27 cellular contexts compared by ENCODE assay signal in the genomic region with DNA sequence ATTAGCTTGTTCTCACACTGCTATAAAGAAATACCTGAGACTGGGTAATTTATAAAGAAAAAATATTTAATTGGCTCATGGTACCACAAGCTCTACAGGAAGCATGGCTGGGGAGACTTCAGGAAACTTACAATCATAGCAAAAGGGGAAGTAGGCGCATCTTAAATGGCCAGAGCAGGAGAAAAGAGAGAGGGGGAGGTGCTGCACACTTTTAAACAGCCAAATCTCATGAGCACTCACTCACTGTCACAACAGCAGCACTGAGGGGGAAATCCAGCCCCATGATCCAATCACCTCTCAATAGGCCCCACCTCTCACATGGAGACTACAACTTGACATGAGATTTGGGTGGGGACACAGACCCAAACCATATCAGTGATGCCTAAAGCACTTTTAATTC.
DNase-seq lines count a peak whose midpoint lies in the region; ATAC-seq and TF ChIP-seq lines count a peak whose summit lies in the region.
"Had no signal": no experiment of that assay in that cellular context is flagged by ENCODE, and none has a peak within 500 bp of the region (broad histone marks: within the 10 kb centered on the region; RNA-seq: fewer than 3 reads in every experiment).

No MANE protein-coding gene starts in this region.

- H3K27me3 ChIP-seq in OCI-LY3 (ENCODE audit: low read depth, low read length), result no peaks in the 10 kb centered on the region
- H3K27me3 ChIP-seq: breast epithelium, gastrocnemius medialis had no signal

- H4K20me1 ChIP-seq in OCI-LY3 (ENCODE audit: insufficient read depth, low read length), result no peaks in the 10 kb centered on the region

- H3K4me3 ChIP-seq in OCI-LY3 (ENCODE audit: low read length), result no peak overlapping the region
- H3K4me3 ChIP-seq: breast epithelium, gastrocnemius medialis, GM23248, lower lobe of right lung, mucosa of descending colon had no signal

- H3K9ac ChIP-seq in OCI-LY3 (ENCODE audit: low read length), result no peak overlapping the region
- H3K9ac ChIP-seq: GM23248, KMS-11 had no signal

- no peaks in the 10 kb centered on the region for H3K79me2 ChIP-seq in OCI-LY3 (ENCODE audit: low read length)

- H3K27me3 Mint-ChIP-seq in naive B cell, result no peaks in the 10 kb centered on the region

- H2AFZ ChIP-seq in OCI-LY3 (ENCODE audit: low read depth, low read length), result no peak overlapping the region
- H2AFZ ChIP-seq: GM23248 had no signal

- DNase-seq in KBM-7, result peak; percentile 81
- DNase-seq in naive B cell, result no peak
- no peak for DNase-seq in HT-29 (ENCODE audit: low spot score)
- no peak for DNase-seq in DMS53 treated with DMSO at 0.1 percent for 48 hours (lab: John Stamatoyannopoulos, UW; ENCODE audit: unreplicated experiment)
- DNase-seq: activated CD4-positive, alpha-beta T cell treated with anti-CD3 and anti-CD28 coated beads, Interleukin-2, amount 10 ng/mL, durations not matched to agents 24 days and 14 days; activated CD8-positive, alpha-beta memory T cell treated with anti-CD3 and anti-CD28 coated beads for 24 hours; activated naive CD8-positive, alpha-beta T cell treated with anti-CD3 and anti-CD28 coated beads for 36 hours; activated T-cell treated with anti-CD3 and anti-CD28 coated beads for 4 hours; anterior cingulate cortex; CD8-positive, alpha-beta memory T cell; DMS 273 treated with DMSO at 0.1 percent for 48 hours; gastrocnemius medialis; GM23248; lower lobe of right lung; mucosa of descending colon; NCI-H1048; NCI-H1694; stimulated activated CD4-positive, alpha-beta T cell treated with anti-CD3 and anti-CD28 coated beads, Interleukin-4, amount 100 ng/mL, for 24 hours; trophoblast cell had no signal

- H3K27ac Mint-ChIP-seq in naive B cell, result no peak overlapping the region
- H3K27ac Mint-ChIP-seq: activated CD4-positive, alpha-beta T cell treated with anti-CD3 and anti-CD28 coated beads, Interleukin-2, amount 10 ng/mL, durations not matched to agents 24 days and 14 days; activated naive CD8-positive, alpha-beta T cell treated with anti-CD3 and anti-CD28 coated beads for 36 hours; CD8-positive, alpha-beta memory T cell; nephron; T-helper 2 cell treated with Interferon-gamma antibody and Interleukin-4, amounts not matched to agents 5 μg/mL and 100 μg/mL, for 36 hours had no signal

- H3K4me1 Mint-ChIP-seq in naive B cell, result peaks cover 0 to 19% (median 8%) of the 10 kb centered on the region in 3 donors
- H3K4me1 Mint-ChIP-seq: activated CD4-positive, alpha-beta T cell treated with anti-CD3 and anti-CD28 coated beads, Interleukin-2, amount 10 ng/mL, durations not matched to agents 24 days and 14 days; activated naive CD8-positive, alpha-beta T cell treated with anti-CD3 and anti-CD28 coated beads for 36 hours; CD8-positive, alpha-beta memory T cell; nephron had no signal

- ATAC-seq in GM19351 (IDR thresholded peaks at IDR 0.05; ENCODE audit: unreplicated experiment), result peak; percentile 32
- peak; percentile 28 to 58 for ATAC-seq in naive B cell (ENCODE audit: low read depth in 2 of 2)
- no peak for ATAC-seq in HG02840 (IDR thresholded peaks at IDR 0.05; ENCODE audit: low FRiP score, unreplicated experiment)
- ATAC-seq in GM21619 (IDR thresholded peaks at IDR 0.05; ENCODE audit: unreplicated experiment), result no peak
- ATAC-seq: gastrocnemius medialis, lower lobe of right lung, mucosa of descending colon had no signal

- peaks cover 34% of the 10 kb centered on the region for H3K36me3 ChIP-seq in OCI-LY3 (replicated peaks; ENCODE audit: low read depth, low read length)
- H3K36me3 ChIP-seq: breast epithelium, gastrocnemius medialis, lower lobe of right lung had no signal

- peaks cover 46% of the 10 kb centered on the region for H3K9me3 ChIP-seq in OCI-LY3 (ENCODE audit: insufficient read depth, low read length)
- H3K9me3 ChIP-seq: gastrocnemius medialis had no signal

- peaks cover 11 to 16% of the 10 kb centered on the region in 2 donors for H3K36me3 Mint-ChIP-seq in naive B cell

- no peak overlapping the region for H3K4me2 ChIP-seq in OCI-LY3 (ENCODE audit: low read length)
- H3K4me2 ChIP-seq: KMS-11 had no signal

- peak overlapping the region; percentile 37; the same call in 1 of the 2 replicates for H3K27ac ChIP-seq in OCI-LY3 (ENCODE audit: low read length)
- H3K27ac ChIP-seq: breast epithelium, gastrocnemius medialis, GM23248, KMS-11, lower lobe of right lung had no signal

- peaks cover 16% of the 10 kb centered on the region for H3K4me1 ChIP-seq in OCI-LY3 (ENCODE audit: low read length)
- H3K4me1 ChIP-seq: breast epithelium, gastrocnemius medialis, lower lobe of right lung had no signal

- peaks cover 25 to 69% (median 42%) of the 10 kb centered on the region in 7 donors for H3K9me3 Mint-ChIP-seq in naive B cell

- H3K4me3 Mint-ChIP-seq in naive B cell, result no peak overlapping the region
- H3K4me3 Mint-ChIP-seq: activated CD4-positive, alpha-beta T cell treated with anti-CD3 and anti-CD28 coated beads, Interleukin-2, amount 10 ng/mL, durations not matched to agents 24 days and 14 days; activated naive CD8-positive, alpha-beta T cell treated with anti-CD3 and anti-CD28 coated beads for 36 hours; CD8-positive, alpha-beta memory T cell; nephron; T-helper 2 cell treated with Interferon-gamma antibody and Interleukin-4, amounts not matched to agents 5 μg/mL and 100 μg/mL, for 36 hours had no signal

- no peak for TF ChIP-seq CTCF in OCI-LY3 (IDR thresholded peaks at IDR 0.05; ENCODE audit: low read depth, low read length)

- in situ Hi-C loops in KBM-7 (cut with MboI; ENCODE audit: low pct_unique_long_range_greater_than_20kb, low sequenced_read_pairs), result loop anchor here (25.0 kb wide), 1 partner anchor 720 kb away; no protein-coding TSS in a partner anchor

Comparison
In these comparisons a context has a peak if more than half of its experiments do, and no peak if none do; other contexts are left out.
1. ATAC-seq: peak in GM19351 (single experiment) and naive B cell (2 of 2); none in HG02840 (single experiment) and GM21619 (single experiment).